17 cellular contexts compared by ENCODE assay signal in genomic region chr15:87570186-87570585, GRCh38.
DNase-seq lines count a peak whose midpoint lies in the region; ATAC-seq and TF ChIP-seq lines count a peak whose summit lies in the region.
"Had no signal": no experiment of that assay in that cellular context is flagged by ENCODE, and none has a peak within 500 bp of the region (broad histone marks: within the 10 kb centered on the region; RNA-seq: fewer than 3 reads in every experiment).

No MANE protein-coding gene starts in this region.

- H3K4me1 ChIP-seq in fibroblast of lung (ENCODE audit: control insufficient read depth, extremely low read depth, insufficient read depth, low read length) = no peaks in the 10 kb centered on the region
- H3K4me1 ChIP-seq in Peyer's patch = no peaks in the 10 kb centered on the region

- POLR2A ChIA-PET in activated naive CD8-positive, alpha-beta T cell treated with anti-CD3 and anti-CD28 coated beads, Interleukin-2, amount 10 ng/mL, durations not matched to agents 7 days and 5 days (lab: Charles Lee) = interaction anchor here (0.7 kb wide), 1 partner anchor 35 kb away, joined by 3 read pairs; no protein-coding TSS in a partner anchor

- H3K9me3 Mint-ChIP-seq in activated naive CD8-positive, alpha-beta T cell treated with anti-CD3 and anti-CD28 coated beads, Interleukin-2, amount 10 ng/mL, durations not matched to agents 7 days and 5 days = peaks cover 6% of the 10 kb centered on the region
- no peaks in the 10 kb centered on the region for H3K9me3 Mint-ChIP-seq in activated naive CD8-positive, alpha-beta T cell treated with anti-CD3 and anti-CD28 coated beads, Interleukin-2, amount 50 U/mL, for 24 hours
- H3K9me3 Mint-ChIP-seq: T-helper 1 cell treated with Interleukin-12 subunit alpha and Interleukin-12 subunit beta and Interleukin-4 antibody, amounts not matched to agents 30 μg/mL and 1 μg/mL, for 36 hours had no signal

- H3K4me1 Mint-ChIP-seq in activated naive CD8-positive, alpha-beta T cell treated with anti-CD3 and anti-CD28 coated beads, Interleukin-2, amount 10 ng/mL, durations not matched to agents 7 days and 5 days = peaks cover 4% of the 10 kb centered on the region
- H3K4me1 Mint-ChIP-seq in activated naive CD8-positive, alpha-beta T cell treated with anti-CD3 and anti-CD28 coated beads, Interleukin-2, amount 50 U/mL, for 24 hours = peaks cover 6% of the 10 kb centered on the region

- peaks cover 2% of the 10 kb centered on the region for H3K36me3 Mint-ChIP-seq in activated naive CD8-positive, alpha-beta T cell treated with anti-CD3 and anti-CD28 coated beads, Interleukin-2, amount 10 ng/mL, durations not matched to agents 7 days and 5 days
- no peaks in the 10 kb centered on the region for H3K36me3 Mint-ChIP-seq in activated naive CD8-positive, alpha-beta T cell treated with anti-CD3 and anti-CD28 coated beads, Interleukin-2, amount 50 U/mL, for 24 hours (ENCODE audit: low read depth)
- H3K36me3 Mint-ChIP-seq: naive B cell had no signal

- H3K27me3 ChIP-seq in fibroblast of lung (ENCODE audit: control insufficient read depth, insufficient read depth, low read length) (no peaks in the 10 kb centered on the region), Peyer's patch (no peaks in the 10 kb centered on the region)
- H3K27me3 ChIP-seq: heart right ventricle, tibial nerve had no signal

- no peak for DNase-seq in activated naive CD8-positive, alpha-beta T cell treated with anti-CD3 and anti-CD28 coated beads, Interleukin-2, amount 10 ng/mL, durations not matched to agents 7 days and 5 days
- DNase-seq in activated naive CD8-positive, alpha-beta T cell treated with anti-CD3 and anti-CD28 coated beads, Interleukin-2, amount 50 U/mL, for 24 hours = no peak
- peak; percentile 81 for DNase-seq in OCI-M1 (lab: John Stamatoyannopoulos, UW)
- peak; percentile 20 to 46 for DNase-seq in fibroblast of lung (ENCODE audit: low read depth in 2 of 2)
- no peak for DNase-seq in sciatic nerve (ENCODE audit: low spot score)
- no peak for DNase-seq in Peyer's patch
- DNase-seq in SK-N-DZ (ENCODE audit: low spot score) = no peak
- DNase-seq in NCI-H1436 treated with DMSO at 0.1 percent for 48 hours (lab: John Stamatoyannopoulos, UW) = no peak
- DNase-seq: heart right ventricle; naive B cell; NCI-H187; NCI-H510A treated with DMSO at 0.1 percent for 48 hours; stimulated activated CD4-positive, alpha-beta T cell treated with anti-CD3 and anti-CD28 coated beads, Interleukin-4, amount 100 ng/mL, for 1 hour had no signal

- peaks cover under 1% of the 10 kb centered on the region for H3K27me3 Mint-ChIP-seq in activated naive CD8-positive, alpha-beta T cell treated with anti-CD3 and anti-CD28 coated beads, Interleukin-2, amount 10 ng/mL, durations not matched to agents 7 days and 5 days
- no peaks in the 10 kb centered on the region for H3K27me3 Mint-ChIP-seq in activated naive CD8-positive, alpha-beta T cell treated with anti-CD3 and anti-CD28 coated beads, Interleukin-2, amount 50 U/mL, for 24 hours
- H3K27me3 Mint-ChIP-seq: naive B cell had no signal

- no peaks in the 10 kb centered on the region for H4K20me1 ChIP-seq in fibroblast of lung (ENCODE audit: control insufficient read depth, extremely low read depth, insufficient read depth, low read length)

- H3K9ac ChIP-seq in fibroblast of lung (ENCODE audit: insufficient read depth, low read length) = no peak overlapping the region

- H3K79me2 ChIP-seq in fibroblast of lung (ENCODE audit: control insufficient read depth, insufficient read depth, low read length) = no peaks in the 10 kb centered on the region

- TF ChIP-seq CTCF in fibroblast of lung (conservative IDR thresholded peaks at IDR 0.05 in 1 of 2, IDR thresholded peaks at IDR 0.05 in 1 of 2; ENCODE audit: low read depth in 1 of 2, low read length in 2 of 2) (no peak), Peyer's patch (IDR thresholded peaks at IDR 0.05) (no peak)

- TF ChIP-seq POLR2A in Peyer's patch (IDR thresholded peaks at IDR 0.05) = no peak

- H3K4me2 ChIP-seq in fibroblast of lung (ENCODE audit: extremely low read depth, insufficient read depth, low read length) = peak overlapping the region; percentile 17

- peak overlapping the region in 1 of 4 experiments; percentile 27 for H3K4me3 ChIP-seq in fibroblast of lung (replicated peaks in 1 of 4; ENCODE audit: control extremely low read depth in 1 of 4, insufficient read depth in 1 of 4, low read depth in 3 of 4, low read length in 4 of 4)
- H3K4me3 ChIP-seq in Peyer's patch = no peak overlapping the region

- H3K36me3 ChIP-seq in fibroblast of lung (ENCODE audit: control insufficient read depth, insufficient read depth, low read length) (no peaks in the 10 kb centered on the region), Peyer's patch (no peaks in the 10 kb centered on the region)
- H3K36me3 ChIP-seq: heart right ventricle, tibial nerve had no signal

- intact Hi-C loops in sciatic nerve (cut with DNase I) = no loop called here

- H3K27ac ChIP-seq in fibroblast of lung (ENCODE audit: insufficient read depth, low read length) (no peak overlapping the region), Peyer's patch (no peak overlapping the region)
- H3K27ac ChIP-seq: epithelial cell of prostate, heart right ventricle, tibial nerve had no signal

- no peak overlapping the region for H2AFZ ChIP-seq in fibroblast of lung (ENCODE audit: low read length)

- peak; percentile 50 for ATAC-seq in activated naive CD8-positive, alpha-beta T cell treated with anti-CD3 and anti-CD28 coated beads, Interleukin-2, amount 10 ng/mL, durations not matched to agents 7 days and 5 days (ENCODE audit: low read depth)
- no peak for ATAC-seq in activated naive CD8-positive, alpha-beta T cell treated with anti-CD3 and anti-CD28 coated beads, Interleukin-2, amount 50 U/mL, for 24 hours
- ATAC-seq in sciatic nerve = peak; percentile 58
- ATAC-seq: activated CD4-positive, CD25-positive, alpha-beta regulatory T cell treated with anti-CD3 and anti-CD28 coated beads, Interleukin-2, amount 50 U/mL, for 24 hours; heart right ventricle had no signal

- H3K27ac Mint-ChIP-seq in activated naive CD8-positive, alpha-beta T cell treated with anti-CD3 and anti-CD28 coated beads, Interleukin-2, amount 10 ng/mL, durations not matched to agents 7 days and 5 days = peak overlapping the region; percentile 67
- no peak overlapping the region for H3K27ac Mint-ChIP-seq in activated naive CD8-positive, alpha-beta T cell treated with anti-CD3 and anti-CD28 coated beads, Interleukin-2, amount 50 U/mL, for 24 hours
- H3K27ac Mint-ChIP-seq: naive B cell; T-helper 1 cell treated with Interleukin-12 subunit alpha and Interleukin-12 subunit beta and Interleukin-4 antibody, amounts not matched to agents 30 μg/mL and 1 μg/mL, for 36 hours had no signal

- H3K4me3 Mint-ChIP-seq in activated naive CD8-positive, alpha-beta T cell treated with anti-CD3 and anti-CD28 coated beads, Interleukin-2, amount 10 ng/mL, durations not matched to agents 7 days and 5 days = peak overlapping the region; percentile 59
- H3K4me3 Mint-ChIP-seq in activated naive CD8-positive, alpha-beta T cell treated with anti-CD3 and anti-CD28 coated beads, Interleukin-2, amount 50 U/mL, for 24 hours = no peak overlapping the region
- H3K4me3 Mint-ChIP-seq: naive B cell; T-helper 1 cell treated with Interleukin-12 subunit alpha and Interleukin-12 subunit beta and Interleukin-4 antibody, amounts not matched to agents 30 μg/mL and 1 μg/mL, for 36 hours had no signal

- H3K9me3 ChIP-seq in fibroblast of lung (ENCODE audit: control insufficient read depth, insufficient read depth, low read depth, low read length) (no peaks in the 10 kb centered on the region), Peyer's patch (no peaks in the 10 kb centered on the region)
- H3K9me3 ChIP-seq: heart right ventricle, tibial nerve had no signal

Comparison
In these comparisons a context has a peak if more than half of its experiments do, and no peak if none do; other contexts are left out.
1. DNase-seq: peak in OCI-M1 (single experiment) and fibroblast of lung (2 of 2); none in activated naive CD8-positive, alpha-beta T cell treated with anti-CD3 and anti-CD28 coated beads, Interleukin-2, amount 10 ng/mL, durations not matched to agents 7 days and 5 days (single experiment), activated naive CD8-positive, alpha-beta T cell treated with anti-CD3 and anti-CD28 coated beads, Interleukin-2, amount 50 U/mL, for 24 hours (single experiment), sciatic nerve (single experiment), Peyer's patch (0 of 3), SK-N-DZ (single experiment) and NCI-H1436 treated with DMSO at 0.1 percent for 48 hours (single experiment).